In genomic region chr20:4894981-4895381, GRCh38 we compare ENCODE assay signal across 14 cellular contexts.
DNase-seq lines count a peak whose midpoint lies in the region; ATAC-seq, FAIRE-seq and TF ChIP-seq lines count a peak whose summit lies in the region.
"Had no signal": no experiment of that assay in that cellular context is flagged by ENCODE, and none has a peak within 500 bp of the region (broad histone marks: within the 10 kb centered on the region; RNA-seq: fewer than 3 reads in every experiment).

No MANE protein-coding gene starts in this region.

- TF ChIP-seq POLR2A in GM12892 (IDR thresholded peaks at IDR 0.05; ENCODE audit: low read depth, low read length) (no peak), stomach (IDR thresholded peaks at IDR 0.05) (no peak)

- TF ChIP-seq EP300 in stomach (IDR thresholded peaks at IDR 0.05): no peak

- H3K4me1 Mint-ChIP-seq in glutamatergic neuron (ENCODE audit: low read depth, unreplicated experiment): peaks cover 39% of the 10 kb centered on the region

- no peaks in the 10 kb centered on the region for H3K27me3 ChIP-seq in stomach
- H3K27me3 ChIP-seq: foreskin keratinocyte had no signal

- ATAC-seq in sciatic nerve: peak; percentile 26
- no peak for ATAC-seq in HG03469 (IDR thresholded peaks at IDR 0.05; ENCODE audit: unreplicated experiment)
- ATAC-seq: activated T-helper 17 cell treated with anti-CD3 and anti-CD28 coated beads, Interleukin-2, amount 50 U/mL, for 72 hours; foreskin keratinocyte; right cardiac atrium had no signal

- peaks cover 0 to 15% (median 2%) of the 10 kb centered on the region in 4 donors for H3K4me1 ChIP-seq in stomach

- H3K27ac ChIP-seq in stomach: no peak overlapping the region
- H3K27ac ChIP-seq: foreskin keratinocyte had no signal

- TF ChIP-seq CTCF in glutamatergic neuron (IDR thresholded peaks at IDR 0.05; ENCODE audit: partially characterized antibody, unreplicated experiment) (no peak), stomach (IDR thresholded peaks at IDR 0.05) (no peak)

- WGBS in stomach, 5 donors: 82 to 94% (median 91%) methylated on average over 8 of the region's 8 CpGs

- peaks cover 4% of the 10 kb centered on the region for H3K36me3 Mint-ChIP-seq in glutamatergic neuron (ENCODE audit: unreplicated experiment)

- DNase-seq in GM12892 (ENCODE audit: insufficient read length) (no peak), NCI-H2171 treated with DMSO at 0.1 percent for 48 hours (lab: John Stamatoyannopoulos, UW) (peak; percentile 37), glutamatergic neuron (no peak), sciatic nerve (ENCODE audit: low spot score) (no peak), SHP77 treated with DMSO at 0.1 percent for 48 hours (lab: John Stamatoyannopoulos, UW) (no peak), stomach (no peak)
- DNase-seq: activated CD4-positive, alpha-beta T cell treated with anti-CD3 and anti-CD28 coated beads for 1 hour; Caco-2; foreskin keratinocyte; right cardiac atrium; stimulated activated CD4-positive, alpha-beta T cell treated with anti-CD3 and anti-CD28 coated beads, Interleukin-4, amount 100 ng/mL, for 24 hours; stimulated activated naive CD4-positive, alpha-beta T cell treated with Interleukin-2 at 50 U/mL for 16 hours had no signal

- H3K9me3 Mint-ChIP-seq in glutamatergic neuron (ENCODE audit: unreplicated experiment): peaks cover 10% of the 10 kb centered on the region
- H3K9me3 Mint-ChIP-seq: activated T-helper 17 cell treated with anti-CD3 and anti-CD28 coated beads, Interleukin-2, amount 50 U/mL, for 72 hours had no signal

- H3K4me3 Mint-ChIP-seq in glutamatergic neuron (ENCODE audit: unreplicated experiment): peak overlapping the region; percentile 53
- H3K4me3 Mint-ChIP-seq: activated T-helper 17 cell treated with anti-CD3 and anti-CD28 coated beads, Interleukin-2, amount 50 U/mL, for 72 hours had no signal

- H3K27me3 Mint-ChIP-seq in glutamatergic neuron (ENCODE audit: unreplicated experiment): peaks cover 3% of the 10 kb centered on the region
- H3K27me3 Mint-ChIP-seq: activated T-helper 17 cell treated with anti-CD3 and anti-CD28 coated beads, Interleukin-2, amount 50 U/mL, for 72 hours had no signal

- H3K9me3 ChIP-seq in stomach: no peaks in the 10 kb centered on the region
- H3K9me3 ChIP-seq: Caco-2 had no signal

- peaks cover 0 to 54% (median 38%) of the 10 kb centered on the region in 4 donors for H3K36me3 ChIP-seq in stomach

- peak overlapping the region; percentile 83 for H3K27ac Mint-ChIP-seq in glutamatergic neuron (ENCODE audit: unreplicated experiment)

- H3K4me3 ChIP-seq in stomach: no peak overlapping the region

- peak; percentile 95 for FAIRE-seq in GM12892 (lab: Jason Lieb, UNC)

- intact Hi-C loops in sciatic nerve (cut with DNase I): no loop called here
- intact Hi-C loops in stomach (cut with DNase I; ENCODE audit: low total_unique reads): no loop called here
